ENCODE assay signal across 22 cellular contexts in the genomic region with DNA sequence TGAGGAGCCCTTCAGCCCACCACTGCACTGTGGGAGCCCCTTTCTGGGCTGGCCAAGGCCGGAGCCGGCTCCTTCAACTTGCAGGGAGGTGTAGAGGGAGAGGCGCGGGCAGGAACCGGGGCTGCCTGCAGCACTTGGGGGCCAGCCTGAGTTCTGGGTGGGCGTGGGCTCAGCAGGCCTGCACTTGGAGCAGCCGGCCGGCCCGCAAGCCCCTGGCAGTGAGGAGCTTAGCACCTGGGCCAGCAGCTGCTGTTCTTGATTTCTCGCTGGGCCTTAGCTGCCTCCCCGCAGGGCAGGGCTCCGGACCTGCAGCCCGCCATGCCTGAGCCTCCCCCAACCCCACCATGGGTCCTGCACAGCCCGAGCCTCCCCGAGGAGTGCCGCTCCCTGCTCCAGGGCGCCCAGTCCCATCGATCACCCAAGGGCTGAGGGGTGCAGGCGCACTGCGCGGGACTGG.
"Had no signal": no experiment of that assay in that cellular context is flagged by ENCODE, and none has a peak within 500 bp of the region (broad histone marks: within the 10 kb centered on the region; RNA-seq: fewer than 3 reads in every experiment).

No MANE protein-coding gene starts in this region.

- H3K36me3 ChIP-seq: gastrocnemius medialis, left lung, pancreas, sigmoid colon, thoracic aorta, tibial nerve, upper lobe of right lung, uterus had no signal

- H3K36me3 Mint-ChIP-seq: natural killer cell; stimulated activated naive B cell treated with anti-CD40 and anti-IgM and Interleukin-4, amounts not matched to agents 10 μg/mL and 1 μg/mL and 100 μg/mL, for 72 hours had no signal

- ATAC-seq: esophagus mucosa; gastrocnemius medialis; left cardiac atrium; left lung; natural killer cell; pancreas; stimulated activated naive B cell treated with anti-CD40 and anti-IgM and Interleukin-4, amounts not matched to agents 10 μg/mL and 1 μg/mL and 100 μg/mL, for 72 hours; upper lobe of right lung had no signal

- H3K27ac Mint-ChIP-seq: endodermal cell; natural killer cell; progenitor cell of endocrine pancreas; stimulated activated naive B cell treated with anti-CD40 and anti-IgM and Interleukin-4, amounts not matched to agents 10 μg/mL and 1 μg/mL and 100 μg/mL, for 72 hours; stimulated activated naive CD8-positive, alpha-beta T cell treated with anti-CD3 and anti-CD28 coated beads, Interleukin-15, Interleukin-2, amounts not matched to agents 100 ng/mL and 50 ng/mL, for 24 hours had no signal

- H3K4me3 Mint-ChIP-seq: endodermal cell; natural killer cell; stimulated activated naive B cell treated with anti-CD40 and anti-IgM and Interleukin-4, amounts not matched to agents 10 μg/mL and 1 μg/mL and 100 μg/mL, for 72 hours; stimulated activated naive CD8-positive, alpha-beta T cell treated with anti-CD3 and anti-CD28 coated beads, Interleukin-15, Interleukin-2, amounts not matched to agents 100 ng/mL and 50 ng/mL, for 24 hours had no signal

- DNase-seq: cerebellar nuclear complex; dorsolateral prefrontal cortex; effector CD4-positive, alpha-beta T cell; endodermal cell; foreskin fibroblast; gastrocnemius medialis; head of caudate nucleus; left cardiac atrium; natural killer cell; sigmoid colon; stimulated activated CD4-positive, alpha-beta T cell treated with anti-CD3 and anti-CD28 coated beads, Interleukin-4, amount 100 ng/mL, for 4 hours; stimulated activated naive B cell treated with anti-CD40 and anti-IgM and Interleukin-4, amounts not matched to agents 10 μg/mL and 1 μg/mL and 100 μg/mL, for 72 hours; upper lobe of right lung; uterus had no signal

- H3K27me3 Mint-ChIP-seq: progenitor cell of endocrine pancreas; stimulated activated naive B cell treated with anti-CD40 and anti-IgM and Interleukin-4, amounts not matched to agents 10 μg/mL and 1 μg/mL and 100 μg/mL, for 72 hours; stimulated activated naive CD8-positive, alpha-beta T cell treated with anti-CD3 and anti-CD28 coated beads, Interleukin-15, Interleukin-2, amounts not matched to agents 100 ng/mL and 50 ng/mL, for 24 hours had no signal

- H3K9me3 ChIP-seq: gastrocnemius medialis, pancreas, sigmoid colon, thoracic aorta, tibial nerve, upper lobe of right lung, uterus had no signal

- H3K4me1 ChIP-seq: gastrocnemius medialis, left lung, pancreas, sigmoid colon, tibial nerve, upper lobe of right lung, uterus had no signal

- H3K4me3 ChIP-seq: dorsolateral prefrontal cortex, gastrocnemius medialis, left lung, pancreas, sigmoid colon, thoracic aorta, tibial nerve, upper lobe of right lung, uterus had no signal

- H3K27me3 ChIP-seq: dorsolateral prefrontal cortex, gastrocnemius medialis, left lung, pancreas, sigmoid colon, tibial nerve, upper lobe of right lung had no signal

- H3K27ac ChIP-seq: dorsolateral prefrontal cortex, epithelial cell of prostate, gastrocnemius medialis, left lung, pancreas, sigmoid colon, thoracic aorta, tibial nerve, upper lobe of right lung, uterus had no signal

- H3K4me1 Mint-ChIP-seq: endodermal cell; natural killer cell; stimulated activated naive B cell treated with anti-CD40 and anti-IgM and Interleukin-4, amounts not matched to agents 10 μg/mL and 1 μg/mL and 100 μg/mL, for 72 hours had no signal
